7 cellular contexts compared by ENCODE assay signal in genomic region chr4:121800638-121800960, GRCh38. TPM values are rescaled to one million over a fixed set of nuclear protein-coding genes. Genes with fewer than 3 reads are reported as not detected.
DNase-seq lines count a peak whose midpoint lies in the region; ATAC-seq and TF ChIP-seq lines count a peak whose summit lies in the region.

No MANE protein-coding gene starts in this region.

- TF ChIP-seq CTCF in gastroesophageal sphincter (IDR thresholded peaks at IDR 0.05), result no peak

- peaks cover 0 to 34% (median 6%) of the 10 kb centered on the region in 3 donors for H3K4me1 ChIP-seq in gastroesophageal sphincter

- 29 to 47% methylated on average over 8 of the region's 8 CpGs for WGBS in gastroesophageal sphincter (ENCODE audit: low coverage in 1 of 2), 2 donors

- H3K27ac ChIP-seq in gastroesophageal sphincter, result peak overlapping the region; percentile 86 to 97 (median 90)

- H3K9me3 ChIP-seq in gastroesophageal sphincter, result no peaks in the 10 kb centered on the region

- no peak for TF ChIP-seq POLR2A in gastroesophageal sphincter (IDR thresholded peaks at IDR 0.05)

- H3K4me3 ChIP-seq in gastroesophageal sphincter (peak overlapping the region; percentile 84 to 99), skeletal muscle cell (ENCODE audit: low read depth, low read length) (peak overlapping the region; percentile 100)

- ATAC-seq in GM19035 (IDR thresholded peaks at IDR 0.05; ENCODE audit: unreplicated experiment), result peak; percentile 32
- ATAC-seq in HG02938 (IDR thresholded peaks at IDR 0.05; ENCODE audit: unreplicated experiment), result peak; percentile 11
- peak; percentile 22 for ATAC-seq in SK-N-SH treated with all-trans-retinoic acid at 6 μM for 48 hours
- ATAC-seq in gastroesophageal sphincter, result peak; percentile 35

- DNase-seq in skeletal muscle cell (ENCODE audit: low read depth) (no peak), amygdala (lab: John Stamatoyannopoulos, UW) (no peak), T1000 (lab: John Stamatoyannopoulos, UW) (no peak)

- TF ChIP-seq EP300 in gastroesophageal sphincter (IDR thresholded peaks at IDR 0.05), result no peak

- H3K36me3 ChIP-seq in gastroesophageal sphincter, result peaks cover 0 to 32% of the 10 kb centered on the region in 2 donors

- H3K27me3 ChIP-seq in gastroesophageal sphincter, result no peaks in the 10 kb centered on the region

TF ChIP-seq in SK-N-SH treated with all-trans-retinoic acid at 6 μM for 48 hours, 23 proteins besides CTCF, POLR2A, EP300 and RAD21:
- TF ChIP-seq CSRNP3 (CRISPR knock-in tag; IDR thresholded peaks at IDR 0.05) (0 out of 2 replicates have a peak, but pooled peaks have one; percentile 47), SNAI2 (CRISPR knock-in tag; IDR thresholded peaks at IDR 0.05) (no peak), ESRRG (CRISPR knock-in tag; IDR thresholded peaks at IDR 0.05) (no peak), PATZ1 (CRISPR knock-in tag; IDR thresholded peaks at IDR 0.05; ENCODE audit: borderline replicate concordance) (no peak), GLIS3 (CRISPR knock-in tag; IDR thresholded peaks at IDR 0.05) (no peak), ZNF70 (CRISPR knock-in tag; IDR thresholded peaks at IDR 0.05) (no peak), ZFP30 (CRISPR knock-in tag; IDR thresholded peaks at IDR 0.05) (no peak)

RNA-seq across cellular contexts. Expression of gene EXOSC9, which starts 0.5 kb away (rescaled TPM):
- 10 to 100 TPM; 12.2 to 29.7 (median 23.1) TPM for total RNA-seq in gastroesophageal sphincter

RNA-seq across cellular contexts. Expression of gene CCNA2, which starts 23.1 kb away (rescaled TPM):
- total RNA-seq in gastroesophageal sphincter, result 1 to 10 TPM in 2 of 4 donors, under 1 TPM in 2; 0.89 to 2.9 (median 1.4) TPM

RNA-seq across cellular contexts. Expression of gene SMIM43, which starts 35.6 kb away (rescaled TPM):
- total RNA-seq in gastroesophageal sphincter, result 1 to 10 TPM in 1 of 4 donors, under 1 TPM in 3; 0.39 to 2.3 (median 0.51) TPM
